18 cellular contexts compared by ENCODE assay signal in genomic region chr1:184879876-184880275, GRCh38.
"Had no signal": no experiment of that assay in that cellular context is flagged by ENCODE, and none has a peak within 500 bp of the region (broad histone marks: within the 10 kb centered on the region; RNA-seq: fewer than 3 reads in every experiment).

No MANE protein-coding gene starts in this region.

- H3K9me3 ChIP-seq: neutrophil had no signal

- H3K27ac Mint-ChIP-seq: activated CD4-positive, alpha-beta T cell treated with anti-CD3 and anti-CD28 coated beads, Interleukin-2, amount 10 ng/mL, durations not matched to agents 7 days and 5 days; activated naive CD8-positive, alpha-beta T cell treated with anti-CD3 and anti-CD28 coated beads for 36 hours; dendritic cell treated with granulocyte-macrophage colony-stimulating factor and Interleukin-4, amounts not matched to agents 40 ng/mL and 50 ng/mL, for 4 days; naive thymus-derived CD4-positive, alpha-beta T cell; T-helper 2 cell treated with Interferon-gamma antibody and Interleukin-4, amounts not matched to agents 5 μg/mL and 100 μg/mL, for 36 hours had no signal

- H3K27ac ChIP-seq: brain microvascular endothelial cell, neutrophil, skin epidermis had no signal

- H3K4me3 ChIP-seq: skin epidermis had no signal

- H3K9me3 Mint-ChIP-seq: activated CD4-positive, alpha-beta T cell treated with anti-CD3 and anti-CD28 coated beads, Interleukin-2, amount 10 ng/mL, durations not matched to agents 7 days and 5 days; activated naive CD8-positive, alpha-beta T cell treated with anti-CD3 and anti-CD28 coated beads for 36 hours; dendritic cell treated with granulocyte-macrophage colony-stimulating factor and Interleukin-4, amounts not matched to agents 40 ng/mL and 50 ng/mL, for 4 days; naive thymus-derived CD4-positive, alpha-beta T cell; T-helper 2 cell treated with Interferon-gamma antibody and Interleukin-4, amounts not matched to agents 5 μg/mL and 100 μg/mL, for 36 hours had no signal

- H3K27me3 Mint-ChIP-seq: activated CD4-positive, alpha-beta T cell treated with anti-CD3 and anti-CD28 coated beads, Interleukin-2, amount 10 ng/mL, durations not matched to agents 7 days and 5 days; dendritic cell treated with granulocyte-macrophage colony-stimulating factor and Interleukin-4, amounts not matched to agents 40 ng/mL and 50 ng/mL, for 4 days had no signal

- DNase-seq: activated CD4-positive, alpha-beta T cell treated with anti-CD3 and anti-CD28 coated beads, Interleukin-2, amount 10 ng/mL, durations not matched to agents 7 days and 5 days; activated CD8-positive, alpha-beta memory T cell treated with anti-CD3 and anti-CD28 coated beads for 24 hours; activated naive CD8-positive, alpha-beta T cell treated with anti-CD3 and anti-CD28 coated beads for 36 hours; amygdala; brain microvascular endothelial cell; cerebellar nuclear complex; effector memory CD4-positive, alpha-beta T cell; naive thymus-derived CD4-positive, alpha-beta T cell; retina; stimulated activated CD4-positive, alpha-beta T cell treated with anti-CD3 and anti-CD28 coated beads, Interleukin-4, amount 100 ng/mL, for 24 hours; stimulated activated naive CD4-positive, alpha-beta T cell treated with Interleukin-2 at 50 U/mL for 16 hours had no signal

- FAIRE-seq: frontal cortex, islet of Langerhans, urothelium cell line had no signal

- ATAC-seq: naive thymus-derived CD4-positive, alpha-beta T cell had no signal

- H3K27me3 ChIP-seq: brain microvascular endothelial cell, neutrophil had no signal

- H3K4me3 Mint-ChIP-seq: activated CD4-positive, alpha-beta T cell treated with anti-CD3 and anti-CD28 coated beads, Interleukin-2, amount 10 ng/mL, durations not matched to agents 7 days and 5 days; activated naive CD8-positive, alpha-beta T cell treated with anti-CD3 and anti-CD28 coated beads for 36 hours; dendritic cell treated with granulocyte-macrophage colony-stimulating factor and Interleukin-4, amounts not matched to agents 40 ng/mL and 50 ng/mL, for 4 days; naive thymus-derived CD4-positive, alpha-beta T cell; T-helper 2 cell treated with Interferon-gamma antibody and Interleukin-4, amounts not matched to agents 5 μg/mL and 100 μg/mL, for 36 hours had no signal

- H3K36me3 ChIP-seq: brain microvascular endothelial cell had no signal
